ENCODE assay signal across 12 cellular contexts in the genomic region with DNA sequence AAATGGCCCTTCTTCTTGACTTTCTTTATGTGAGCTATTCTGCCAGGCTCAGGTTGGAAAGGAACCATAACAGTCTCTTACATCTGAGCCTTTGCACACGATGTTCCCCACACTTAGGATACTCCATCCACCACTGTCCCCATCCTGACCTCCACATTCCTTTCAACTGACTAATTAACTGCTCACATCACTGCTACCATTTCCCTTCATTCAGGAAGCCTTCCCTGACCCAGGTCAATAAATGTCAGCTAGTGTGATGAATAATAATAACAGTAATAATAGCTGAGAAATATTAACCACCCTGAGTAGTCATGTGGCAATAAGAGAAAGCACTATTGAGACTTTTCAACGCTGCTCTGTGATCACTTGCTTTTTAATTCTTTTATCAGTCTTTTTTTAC.
A peak's percentile ranks its signal among the peaks of the same experiment; 100 is the strongest.
DNase-seq lines count a peak whose midpoint lies in the region; ATAC-seq, FAIRE-seq and TF ChIP-seq lines count a peak whose summit lies in the region.
"Had no signal": no experiment of that assay in that cellular context is flagged by ENCODE, and none has a peak within 500 bp of the region (broad histone marks: within the 10 kb centered on the region; RNA-seq: fewer than 3 reads in every experiment).

No MANE protein-coding gene starts in this region.

- peak; percentile 78 for DNase-seq in ELR (ENCODE audit: low read depth)
- DNase-seq in RCC 7860 (ENCODE audit: low spot score): peak; percentile 82
- DNase-seq in epithelial cell of esophagus (ENCODE audit: low read depth): peak; percentile 10
- peak; percentile 14 for DNase-seq in left kidney (ENCODE audit: low read depth, low spot score)
- DNase-seq in NCI-H1092 (lab: John Stamatoyannopoulos, UW): no peak
- no peak for DNase-seq in stimulated activated CD8-positive, alpha-beta memory T cell treated with anti-CD3 and anti-CD28 coated beads, Interleukin-4, amount 100 ng/mL, for 48 hours
- DNase-seq in activated CD4-positive, alpha-beta T cell treated with anti-CD3 and anti-CD28 coated beads, Interleukin-2, amount 10 ng/mL, durations not matched to agents 24 days and 14 days: no peak
- DNase-seq: activated T-cell treated with anti-CD3 and anti-CD28 coated beads, Interleukin-2, amount 50 U/mL, for 1 hour had no signal

- peaks cover 3% of the 10 kb centered on the region for H3K9me3 Mint-ChIP-seq in activated CD4-positive, alpha-beta T cell treated with anti-CD3 and anti-CD28 coated beads, Interleukin-2, amount 10 ng/mL, durations not matched to agents 24 days and 14 days

- no peak overlapping the region for H3K27ac Mint-ChIP-seq in activated CD4-positive, alpha-beta T cell treated with anti-CD3 and anti-CD28 coated beads, Interleukin-2, amount 10 ng/mL, durations not matched to agents 24 days and 14 days
- H3K27ac Mint-ChIP-seq: CD14-positive monocyte; stimulated activated effector memory CD8-positive, alpha-beta T cell treated with anti-CD3 and anti-CD28 coated beads, Interleukin-12 subunit alpha, Interleukin-12 subunit beta, amount 100 ng/mL, for 72 hours had no signal

- FAIRE-seq in RCC 7860 (lab: Jason Lieb, UNC): peak; percentile 91

- intact Hi-C loops in activated CD4-positive, alpha-beta T cell treated with anti-CD3 and anti-CD28 coated beads, Interleukin-2, amount 10 ng/mL, durations not matched to agents 24 days and 14 days (cut with micrococcal nuclease): no loop called here

- ATAC-seq in GM18517 (IDR thresholded peaks at IDR 0.05; ENCODE audit: unreplicated experiment): no peak
- ATAC-seq: stimulated activated effector memory CD8-positive, alpha-beta T cell treated with anti-CD3 and anti-CD28 coated beads, Interleukin-12 subunit alpha, Interleukin-12 subunit beta, amount 100 ng/mL, for 72 hours had no signal

- no peaks in the 10 kb centered on the region for H3K4me1 Mint-ChIP-seq in activated CD4-positive, alpha-beta T cell treated with anti-CD3 and anti-CD28 coated beads, Interleukin-2, amount 10 ng/mL, durations not matched to agents 24 days and 14 days
- H3K4me1 Mint-ChIP-seq: CD14-positive monocyte; stimulated activated effector memory CD8-positive, alpha-beta T cell treated with anti-CD3 and anti-CD28 coated beads, Interleukin-12 subunit alpha, Interleukin-12 subunit beta, amount 100 ng/mL, for 72 hours had no signal

- no peak for TF ChIP-seq CTCF in epithelial cell of esophagus (IDR thresholded peaks at IDR 0.05; ENCODE audit: insufficient read depth, low read depth, low read length, missing control alignments)

- H3K4me3 Mint-ChIP-seq in activated CD4-positive, alpha-beta T cell treated with anti-CD3 and anti-CD28 coated beads, Interleukin-2, amount 10 ng/mL, durations not matched to agents 24 days and 14 days: no peak overlapping the region
- H3K4me3 Mint-ChIP-seq: CD14-positive monocyte; stimulated activated effector memory CD8-positive, alpha-beta T cell treated with anti-CD3 and anti-CD28 coated beads, Interleukin-12 subunit alpha, Interleukin-12 subunit beta, amount 100 ng/mL, for 72 hours had no signal

- no peak overlapping the region for H3K4me3 ChIP-seq in epithelial cell of esophagus (ENCODE audit: low read length)
- H3K4me3 ChIP-seq: ascending aorta had no signal

- no peaks in the 10 kb centered on the region for H3K36me3 Mint-ChIP-seq in activated CD4-positive, alpha-beta T cell treated with anti-CD3 and anti-CD28 coated beads, Interleukin-2, amount 10 ng/mL, durations not matched to agents 24 days and 14 days (ENCODE audit: low read depth)
- H3K36me3 Mint-ChIP-seq: CD14-positive monocyte; stimulated activated effector memory CD8-positive, alpha-beta T cell treated with anti-CD3 and anti-CD28 coated beads, Interleukin-12 subunit alpha, Interleukin-12 subunit beta, amount 100 ng/mL, for 72 hours had no signal

- no peaks in the 10 kb centered on the region for H3K27me3 Mint-ChIP-seq in activated CD4-positive, alpha-beta T cell treated with anti-CD3 and anti-CD28 coated beads, Interleukin-2, amount 10 ng/mL, durations not matched to agents 24 days and 14 days

Comparison
In these comparisons a context has a peak if more than half of its experiments do, and no peak if none do; other contexts are left out.
1. DNase-seq: peak in ELR (single experiment), RCC 7860 (single experiment), epithelial cell of esophagus (single experiment) and left kidney (single experiment); none in NCI-H1092 (single experiment), stimulated activated CD8-positive, alpha-beta memory T cell treated with anti-CD3 and anti-CD28 coated beads, Interleukin-4, amount 100 ng/mL, for 48 hours (single experiment) and activated CD4-positive, alpha-beta T cell treated with anti-CD3 and anti-CD28 coated beads, Interleukin-2, amount 10 ng/mL, durations not matched to agents 24 days and 14 days (single experiment).